ENCODE assay signal across 2 cellular contexts in the genomic region with DNA sequence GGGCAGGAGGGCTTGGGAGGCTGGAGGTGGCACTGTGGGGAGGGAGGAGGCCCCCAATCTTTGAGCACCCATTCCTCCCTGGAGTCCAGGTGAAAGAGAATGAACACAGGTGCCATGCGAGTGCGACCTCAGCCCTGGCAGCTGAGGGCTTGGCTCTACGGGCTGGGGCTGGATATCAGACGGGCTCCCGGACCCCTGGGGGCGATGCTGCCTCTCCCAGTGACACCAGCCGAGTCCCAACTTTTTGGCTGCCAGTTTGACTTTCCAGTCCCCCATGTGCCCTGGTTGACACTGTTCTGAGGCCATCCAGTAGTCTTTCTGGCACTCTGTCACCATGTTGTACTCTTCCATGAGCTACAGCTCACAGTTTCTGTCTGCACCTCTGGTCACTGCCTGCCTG.
TF ChIP-seq lines count a peak whose summit lies in the region.

No MANE protein-coding gene starts in this region.

TF ChIP-seq in GM23338, 12 proteins besides CTCF, POLR2A, EP300 and RAD21:
- TF ChIP-seq, protein P1, sequence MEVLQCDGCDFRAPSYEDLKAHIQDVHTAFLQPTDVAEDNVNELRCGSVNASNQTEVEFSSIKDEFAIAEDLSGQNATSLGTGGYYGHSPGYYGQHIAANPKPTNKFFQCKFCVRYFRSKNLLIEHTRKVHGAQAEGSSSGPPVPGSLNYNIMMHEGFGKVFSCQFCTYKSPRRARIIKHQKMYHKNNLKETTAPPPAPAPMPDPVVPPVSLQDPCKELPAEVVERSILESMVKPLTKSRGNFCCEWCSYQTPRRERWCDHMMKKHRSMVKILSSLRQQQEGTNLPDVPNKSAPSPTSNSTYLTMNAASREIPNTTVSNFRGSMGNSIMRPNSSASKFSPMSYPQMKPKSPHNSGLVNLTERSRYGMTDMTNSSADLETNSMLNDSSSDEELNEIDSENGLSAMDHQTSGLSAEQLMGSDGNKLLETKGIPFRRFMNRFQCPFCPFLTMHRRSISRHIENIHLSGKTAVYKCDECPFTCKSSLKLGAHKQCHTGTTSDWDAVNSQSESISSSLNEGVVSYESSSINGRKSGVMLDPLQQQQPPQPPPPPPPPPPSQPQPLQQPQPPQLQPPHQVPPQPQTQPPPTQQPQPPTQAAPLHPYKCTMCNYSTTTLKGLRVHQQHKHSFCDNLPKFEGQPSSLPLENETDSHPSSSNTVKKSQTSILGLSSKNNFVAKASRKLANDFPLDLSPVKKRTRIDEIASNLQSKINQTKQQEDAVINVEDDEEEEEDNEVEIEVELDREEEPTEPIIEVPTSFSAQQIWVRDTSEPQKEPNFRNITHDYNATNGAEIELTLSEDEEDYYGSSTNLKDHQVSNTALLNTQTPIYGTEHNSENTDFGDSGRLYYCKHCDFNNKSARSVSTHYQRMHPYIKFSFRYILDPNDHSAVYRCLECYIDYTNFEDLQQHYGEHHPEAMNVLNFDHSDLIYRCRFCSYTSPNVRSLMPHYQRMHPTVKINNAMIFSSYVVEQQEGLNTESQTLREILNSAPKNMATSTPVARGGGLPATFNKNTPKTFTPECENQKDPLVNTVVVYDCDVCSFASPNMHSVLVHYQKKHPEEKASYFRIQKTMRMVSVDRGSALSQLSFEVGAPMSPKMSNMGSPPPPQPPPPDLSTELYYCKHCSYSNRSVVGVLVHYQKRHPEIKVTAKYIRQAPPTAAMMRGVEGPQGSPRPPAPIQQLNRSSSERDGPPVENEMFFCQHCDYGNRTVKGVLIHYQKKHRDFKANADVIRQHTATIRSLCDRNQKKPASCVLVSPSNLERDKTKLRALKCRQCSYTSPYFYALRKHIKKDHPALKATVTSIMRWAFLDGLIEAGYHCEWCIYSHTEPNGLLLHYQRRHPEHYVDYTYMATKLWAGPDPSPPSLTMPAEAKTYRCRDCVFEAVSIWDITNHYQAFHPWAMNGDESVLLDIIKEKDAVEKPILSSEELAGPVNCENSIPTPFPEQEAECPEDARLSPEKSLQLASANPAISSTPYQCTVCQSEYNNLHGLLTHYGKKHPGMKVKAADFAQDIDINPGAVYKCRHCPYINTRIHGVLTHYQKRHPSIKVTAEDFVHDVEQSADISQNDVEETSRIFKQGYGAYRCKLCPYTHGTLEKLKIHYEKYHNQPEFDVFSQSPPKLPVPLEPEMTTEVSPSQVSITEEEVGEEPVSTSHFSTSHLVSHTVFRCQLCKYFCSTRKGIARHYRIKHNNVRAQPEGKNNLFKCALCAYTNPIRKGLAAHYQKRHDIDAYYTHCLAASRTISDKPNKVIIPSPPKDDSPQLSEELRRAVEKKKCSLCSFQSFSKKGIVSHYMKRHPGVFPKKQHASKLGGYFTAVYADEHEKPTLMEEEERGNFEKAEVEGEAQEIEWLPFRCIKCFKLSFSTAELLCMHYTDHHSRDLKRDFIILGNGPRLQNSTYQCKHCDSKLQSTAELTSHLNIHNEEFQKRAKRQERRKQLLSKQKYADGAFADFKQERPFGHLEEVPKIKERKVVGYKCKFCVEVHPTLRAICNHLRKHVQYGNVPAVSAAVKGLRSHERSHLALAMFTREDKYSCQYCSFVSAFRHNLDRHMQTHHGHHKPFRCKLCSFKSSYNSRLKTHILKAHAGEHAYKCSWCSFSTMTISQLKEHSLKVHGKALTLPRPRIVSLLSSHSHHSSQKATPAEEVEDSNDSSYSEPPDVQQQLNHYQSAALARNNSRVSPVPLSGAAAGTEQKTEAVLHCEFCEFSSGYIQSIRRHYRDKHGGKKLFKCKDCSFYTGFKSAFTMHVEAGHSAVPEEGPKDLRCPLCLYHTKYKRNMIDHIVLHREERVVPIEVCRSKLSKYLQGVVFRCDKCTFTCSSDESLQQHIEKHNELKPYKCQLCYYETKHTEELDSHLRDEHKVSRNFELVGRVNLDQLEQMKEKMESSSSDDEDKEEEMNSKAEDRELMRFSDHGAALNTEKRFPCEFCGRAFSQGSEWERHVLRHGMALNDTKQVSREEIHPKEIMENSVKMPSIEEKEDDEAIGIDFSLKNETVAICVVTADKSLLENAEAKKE (CRISPR knock-in tag; IDR thresholded peaks at IDR 0.05), result no peak
- no peak for TF ChIP-seq ZNF114 (CRISPR knock-in tag; IDR thresholded peaks at IDR 0.05)
- no peak for TF ChIP-seq ZNF331 (CRISPR knock-in tag; IDR thresholded peaks at IDR 0.05; ENCODE audit: low read depth)
- TF ChIP-seq, protein P2, sequence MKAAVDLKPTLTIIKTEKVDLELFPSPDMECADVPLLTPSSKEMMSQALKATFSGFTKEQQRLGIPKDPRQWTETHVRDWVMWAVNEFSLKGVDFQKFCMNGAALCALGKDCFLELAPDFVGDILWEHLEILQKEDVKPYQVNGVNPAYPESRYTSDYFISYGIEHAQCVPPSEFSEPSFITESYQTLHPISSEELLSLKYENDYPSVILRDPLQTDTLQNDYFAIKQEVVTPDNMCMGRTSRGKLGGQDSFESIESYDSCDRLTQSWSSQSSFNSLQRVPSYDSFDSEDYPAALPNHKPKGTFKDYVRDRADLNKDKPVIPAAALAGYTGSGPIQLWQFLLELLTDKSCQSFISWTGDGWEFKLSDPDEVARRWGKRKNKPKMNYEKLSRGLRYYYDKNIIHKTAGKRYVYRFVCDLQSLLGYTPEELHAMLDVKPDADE (IDR thresholded peaks at IDR 0.05), result no peak
- TF ChIP-seq JUNB (IDR thresholded peaks at IDR 0.05; ENCODE audit: unreplicated experiment), result no peak

TF ChIP-seq in H1, 55 proteins besides CTCF, POLR2A, EP300 and RAD21:
- TF ChIP-seq KDM5A (IDR thresholded peaks at IDR 0.05; ENCODE audit: low read length) (no peak), RNF2 (IDR thresholded peaks at IDR 0.05; ENCODE audit: borderline replicate concordance, low read depth, low read length, missing control alignments, poor library complexity, severe bottlenecking) (no peak), FOSL1 (IDR thresholded peaks at IDR 0.05; ENCODE audit: insufficient read depth, low read depth, low read length) (no peak), GABPA (IDR thresholded peaks at IDR 0.05; ENCODE audit: borderline replicate concordance, insufficient read depth, low read length) (no peak), MAFK (IDR thresholded peaks at IDR 0.05; ENCODE audit: low read depth, low read length) (no peak), CBX5 (IDR thresholded peaks at IDR 0.05; ENCODE audit: low read depth, low read length) (no peak), HDAC6 (IDR thresholded peaks at IDR 0.05; ENCODE audit: low read depth, low read length) (no peak), SP1 (IDR thresholded peaks at IDR 0.05; ENCODE audit: low read depth, low read length) (no peak)
- TF ChIP-seq, protein P3, sequence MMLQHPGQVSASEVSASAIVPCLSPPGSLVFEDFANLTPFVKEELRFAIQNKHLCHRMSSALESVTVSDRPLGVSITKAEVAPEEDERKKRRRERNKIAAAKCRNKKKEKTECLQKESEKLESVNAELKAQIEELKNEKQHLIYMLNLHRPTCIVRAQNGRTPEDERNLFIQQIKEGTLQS (IDR thresholded peaks at IDR 0.05; ENCODE audit: insufficient read depth, low read depth, low read length), result no peak
- TF ChIP-seq, protein P4, sequence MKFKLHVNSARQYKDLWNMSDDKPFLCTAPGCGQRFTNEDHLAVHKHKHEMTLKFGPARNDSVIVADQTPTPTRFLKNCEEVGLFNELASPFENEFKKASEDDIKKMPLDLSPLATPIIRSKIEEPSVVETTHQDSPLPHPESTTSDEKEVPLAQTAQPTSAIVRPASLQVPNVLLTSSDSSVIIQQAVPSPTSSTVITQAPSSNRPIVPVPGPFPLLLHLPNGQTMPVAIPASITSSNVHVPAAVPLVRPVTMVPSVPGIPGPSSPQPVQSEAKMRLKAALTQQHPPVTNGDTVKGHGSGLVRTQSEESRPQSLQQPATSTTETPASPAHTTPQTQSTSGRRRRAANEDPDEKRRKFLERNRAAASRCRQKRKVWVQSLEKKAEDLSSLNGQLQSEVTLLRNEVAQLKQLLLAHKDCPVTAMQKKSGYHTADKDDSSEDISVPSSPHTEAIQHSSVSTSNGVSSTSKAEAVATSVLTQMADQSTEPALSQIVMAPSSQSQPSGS (IDR thresholded peaks at IDR 0.05; ENCODE audit: low read length), result no peak
